ENCODE assay signal across 22 cellular contexts in genomic region chr3:121951291-121951690, GRCh38. TPM values are rescaled to one million over a fixed set of nuclear protein-coding genes. Genes with fewer than 3 reads are reported as not detected.
DNase-seq lines count a peak whose midpoint lies in the region; ATAC-seq, FAIRE-seq and TF ChIP-seq lines count a peak whose summit lies in the region.
"Had no signal": no experiment of that assay in that cellular context is flagged by ENCODE, and none has a peak within 500 bp of the region (broad histone marks: within the 10 kb centered on the region; RNA-seq: fewer than 3 reads in every experiment).

No MANE protein-coding gene starts in this region.

- H3K9ac ChIP-seq in HepG2 (ENCODE audit: insufficient read depth, low read depth, low read length) (no peak overlapping the region), mesenchymal stem cell (ENCODE audit: low read length) (no peak overlapping the region)

- no peak overlapping the region for H2BK120ac ChIP-seq in mesenchymal stem cell (ENCODE audit: low read depth, low read length)

- H3K9me3 ChIP-seq in HepG2 (ENCODE audit: low read length) (peaks cover 4% of the 10 kb centered on the region; the same call in 1 of the 2 replicates), right lobe of liver (peaks cover 0 to 2% (median 0%) of the 10 kb centered on the region in 4 donors), mesenchymal stem cell (ENCODE audit: control insufficient read depth, low read length) (peaks cover 23% of the 10 kb centered on the region), spleen (peaks cover 4 to 38% (median 23%) of the 10 kb centered on the region in 8 donors)

- no peak overlapping the region for H2AK5ac ChIP-seq in mesenchymal stem cell (ENCODE audit: low read length, severe bottlenecking)

- no peaks in the 10 kb centered on the region for H3K27me3 ChIP-seq in HepG2 (ENCODE audit: control insufficient read depth in 1 of 2, insufficient read depth in 2 of 2, low read length in 2 of 2)
- H3K27me3 ChIP-seq in right lobe of liver, result no peaks in the 10 kb centered on the region
- H3K27me3 ChIP-seq in mesenchymal stem cell (ENCODE audit: control insufficient read depth in 1 of 2, insufficient read depth in 1 of 2, low read length in 2 of 2), result no peaks in the 10 kb centered on the region
- no peaks in the 10 kb centered on the region for H3K27me3 ChIP-seq in spleen (replicated peaks in 1 of 7)

- H4K8ac ChIP-seq in mesenchymal stem cell (ENCODE audit: low read length), result no peak overlapping the region

- H2BK15ac ChIP-seq in mesenchymal stem cell (ENCODE audit: low read depth, poor library complexity, severe bottlenecking), result no peak overlapping the region

- peak; percentile 25 for DNase-seq in HepG2 (ENCODE audit: low spot score)
- DNase-seq in right lobe of liver, result no peak
- DNase-seq in fibroblast of villous mesenchyme (ENCODE audit: low read depth), result peak; percentile 69
- DNase-seq in mesenchymal stem cell, result peak; percentile 34
- no peak for DNase-seq in activated CD8-positive, alpha-beta memory T cell treated with anti-CD3 and anti-CD28 coated beads, Interleukin-2, amount 10 ng/mL, durations not matched to agents 7 days and 5 days
- DNase-seq in progenitor cell of endocrine pancreas (ENCODE audit: low spot score, unreplicated experiment), result no peak
- no peak for DNase-seq in spleen
- no peak for DNase-seq in stimulated activated CD4-positive, alpha-beta T cell treated with anti-CD3 and anti-CD28 coated beads, Interleukin-2, amount 100 ng/mL, for 24 hours
- DNase-seq: DMS 273 treated with DMSO at 0.1 percent for 48 hours, DND-41, GOT3, KG1, MV-4-11, NCI-H1417, NCI-H187 treated with DMSO at 0.1 percent for 48 hours, NCI-H345, NCI-H524 treated with DMSO at 0.1 percent for 48 hours, PC-3, RPMI8226, SHP77 treated with DMSO at 0.1 percent for 48 hours had no signal

- no peaks in the 10 kb centered on the region for H4K20me1 ChIP-seq in HepG2 (ENCODE audit: insufficient read depth, low read length)

- TF ChIP-seq EP300 in HepG2 (IDR thresholded peaks at IDR 0.05; ENCODE audit: low read depth in 2 of 2, low read length in 2 of 2) (no peak), HepG2 (CRISPR knock-in tag; IDR thresholded peaks at IDR 0.05; ENCODE audit: borderline replicate concordance) (no peak)

- H2BK5ac ChIP-seq in mesenchymal stem cell (ENCODE audit: low read depth, low read length, poor library complexity, severe bottlenecking), result no peak overlapping the region

- H3K18ac ChIP-seq in mesenchymal stem cell (ENCODE audit: low read depth in 1 of 2, low read length in 2 of 2), result no peak overlapping the region

- H3K27ac ChIP-seq in HepG2 (ENCODE audit: extremely low read length, insufficient read depth, low read length) (no peak overlapping the region), right lobe of liver (no peak overlapping the region), mesenchymal stem cell (ENCODE audit: low read length, poor library complexity, severe bottlenecking) (no peak overlapping the region), spleen (no peak overlapping the region)
- H3K27ac ChIP-seq: 22Rv1 had no signal

- H3K4me3 ChIP-seq in HepG2 (replicated peaks in 1 of 3; ENCODE audit: insufficient read depth in 1 of 3, low read depth in 2 of 3, low read length in 3 of 3), result no peak overlapping the region
- H3K4me3 ChIP-seq in right lobe of liver, result no peak overlapping the region
- no peak overlapping the region for H3K4me3 ChIP-seq in fibroblast of villous mesenchyme (ENCODE audit: low read depth, low read length)
- no peak overlapping the region for H3K4me3 ChIP-seq in mesenchymal stem cell (ENCODE audit: insufficient read depth in 1 of 2, low read depth in 1 of 2, low read length in 2 of 2)
- H3K4me3 ChIP-seq in spleen, result no peak overlapping the region

- POLR2A ChIA-PET in HepG2 (lab: Yijun Ruan, JAX), result no interaction called here

- H3K27ac Mint-ChIP-seq in activated CD8-positive, alpha-beta memory T cell treated with anti-CD3 and anti-CD28 coated beads, Interleukin-2, amount 10 ng/mL, durations not matched to agents 7 days and 5 days, result no peak overlapping the region
- no peak overlapping the region for H3K27ac Mint-ChIP-seq in progenitor cell of endocrine pancreas

- no peak overlapping the region for H3K23ac ChIP-seq in mesenchymal stem cell (ENCODE audit: low read length in 2 of 2)

- intact Hi-C loops in HepG2 (cut with micrococcal nuclease; ENCODE audit: unreplicated experiment), result no loop called here
- intact Hi-C loops in right lobe of liver (cut with DNase I), result no loop called here
- intact Hi-C loops in spleen (cut with DNase I; ENCODE audit: low total_unique reads), result no loop called here

- H4K91ac ChIP-seq in mesenchymal stem cell (ENCODE audit: low read length), result no peak overlapping the region

- BruUV-seq in HepG2 (replicated peaks; lab: Mats Ljungman, UMichigan), result no TSS peak

- H3K79me1 ChIP-seq in mesenchymal stem cell (replicated peaks; ENCODE audit: low read length, poor library complexity, severe bottlenecking), result no peaks in the 10 kb centered on the region

- 0% methylated on average over 1 of the region's 1 CpG for WGBS in HepG2 (ENCODE audit: low lambda C conversion rate)
- WGBS in right lobe of liver (ENCODE audit: insufficient coverage, low coverage, low lambda C conversion rate, missing lambda C conversion rate), result 29% methylated on average over 1 of the region's 1 CpG
- 80% methylated on average over 1 of the region's 1 CpG for WGBS in mesenchymal stem cell
- 0 to 75% (median 39%) methylated on average over 1 of the region's 1 CpG for whole genome bisulfite sequencing in spleen, 5 donors

- H3K36me3 ChIP-seq in HepG2 (replicated peaks in 1 of 2; ENCODE audit: control insufficient read depth in 1 of 2, insufficient read depth in 2 of 2, low read length in 2 of 2) (no peaks in the 10 kb centered on the region), right lobe of liver (no peaks in the 10 kb centered on the region), mesenchymal stem cell (ENCODE audit: control insufficient read depth in 1 of 2, insufficient read depth in 2 of 2, low read depth in 1 of 2, low read length in 2 of 2) (no peaks in the 10 kb centered on the region), spleen (peaks cover 0 to 11% (median 0%) of the 10 kb centered on the region in 6 donors)

- H3K79me2 ChIP-seq in HepG2 (ENCODE audit: insufficient read depth, low read length), result no peaks in the 10 kb centered on the region

- H3K36me3 Mint-ChIP-seq in activated CD8-positive, alpha-beta memory T cell treated with anti-CD3 and anti-CD28 coated beads, Interleukin-2, amount 10 ng/mL, durations not matched to agents 7 days and 5 days, result peaks cover 31% of the 10 kb centered on the region
- peaks cover 5% of the 10 kb centered on the region for H3K36me3 Mint-ChIP-seq in progenitor cell of endocrine pancreas (ENCODE audit: insufficient read depth)

- no peak overlapping the region for H2BK12ac ChIP-seq in mesenchymal stem cell (ENCODE audit: low read length in 2 of 2)

- H3K4me1 Mint-ChIP-seq in activated CD8-positive, alpha-beta memory T cell treated with anti-CD3 and anti-CD28 coated beads, Interleukin-2, amount 10 ng/mL, durations not matched to agents 7 days and 5 days, result no peaks in the 10 kb centered on the region
- no peaks in the 10 kb centered on the region for H3K4me1 Mint-ChIP-seq in progenitor cell of endocrine pancreas (ENCODE audit: low read depth)

- peak; percentile 40 for FAIRE-seq in HepG2 (lab: Jason Lieb, UNC)

- peaks cover 17% of the 10 kb centered on the region for H3K4me1 ChIP-seq in HepG2 (ENCODE audit: insufficient read depth, low read length)
- no peaks in the 10 kb centered on the region for H3K4me1 ChIP-seq in right lobe of liver
- H3K4me1 ChIP-seq in mesenchymal stem cell (ENCODE audit: control insufficient read depth, insufficient read depth, low read depth, low read length), result no peaks in the 10 kb centered on the region
- H3K4me1 ChIP-seq in spleen, result peaks cover 0 to 2% (median 0%) of the 10 kb centered on the region in 6 donors

- ATAC-seq in HepG2 (peak; percentile 97), right lobe of liver (no peak)
- no peak for ATAC-seq in activated CD8-positive, alpha-beta memory T cell treated with anti-CD3 and anti-CD28 coated beads, Interleukin-2, amount 10 ng/mL, durations not matched to agents 7 days and 5 days
- ATAC-seq: HCT116, PC-3 had no signal

- in situ Hi-C loops in HepG2 (cut with HindIII; ENCODE audit: extremely low pct_ligation_motif_present, low pct_unique_long_range_greater_than_20kb), result no loop called here

- H3K4ac ChIP-seq in mesenchymal stem cell (ENCODE audit: low read depth in 1 of 2, low read length in 2 of 2), result no peak overlapping the region

- peak overlapping the region; percentile 18; the same call in 1 of the 2 replicates for H3K4me2 ChIP-seq in HepG2 (ENCODE audit: low read depth, low read length)
- no peak overlapping the region for H3K4me2 ChIP-seq in mesenchymal stem cell (ENCODE audit: low read length, poor library complexity, severe bottlenecking)

- H3K27me3 Mint-ChIP-seq in activated CD8-positive, alpha-beta memory T cell treated with anti-CD3 and anti-CD28 coated beads, Interleukin-2, amount 10 ng/mL, durations not matched to agents 7 days and 5 days, result no peaks in the 10 kb centered on the region
- H3K27me3 Mint-ChIP-seq in progenitor cell of endocrine pancreas, result no peaks in the 10 kb centered on the region

- CTCF ChIA-PET in HepG2 (lab: Yijun Ruan, JAX; ENCODE audit: low intra/inter-chr PET ratio, low total read pairs), result no interaction called here
- CTCF ChIA-PET in activated CD8-positive, alpha-beta memory T cell treated with anti-CD3 and anti-CD28 coated beads, Interleukin-2, amount 10 ng/mL, durations not matched to agents 7 days and 5 days (lab: Charles Lee), result no interaction called here

- TF ChIP-seq CTCF in HepG2 (CRISPR knock-in tag; IDR thresholded peaks at IDR 0.05), result no peak
- no peak for TF ChIP-seq CTCF in right lobe of liver (IDR thresholded peaks at IDR 0.05)
- no peak for TF ChIP-seq CTCF in fibroblast of villous mesenchyme (IDR thresholded peaks at IDR 0.05; ENCODE audit: insufficient read depth, low read depth, low read length)
- TF ChIP-seq CTCF in progenitor cell of endocrine pancreas (IDR thresholded peaks at IDR 0.05; ENCODE audit: unreplicated experiment), result no peak
- TF ChIP-seq CTCF in spleen (IDR thresholded peaks at IDR 0.05 in 8 of 11, conservative IDR thresholded peaks at IDR 0.05 in 3 of 11), result no peak

- no peak overlapping the region for H3K4me3 Mint-ChIP-seq in activated CD8-positive, alpha-beta memory T cell treated with anti-CD3 and anti-CD28 coated beads, Interleukin-2, amount 10 ng/mL, durations not matched to agents 7 days and 5 days
- no peak overlapping the region for H3K4me3 Mint-ChIP-seq in progenitor cell of endocrine pancreas (ENCODE audit: low read depth)

- H3K14ac ChIP-seq in mesenchymal stem cell (ENCODE audit: low read length in 2 of 2), result no peak overlapping the region

- TF ChIP-seq POLR2A in HepG2 (IDR thresholded peaks at IDR 0.05; ENCODE audit: insufficient read depth in 1 of 2, low read depth in 2 of 2, low read length in 2 of 2) (no peak), right lobe of liver (IDR thresholded peaks at IDR 0.05) (no peak), spleen (IDR thresholded peaks at IDR 0.05) (no peak)

- TF ChIP-seq RAD21 in HepG2 (CRISPR knock-in tag; IDR thresholded peaks at IDR 0.05), result no peak

- H2AFZ ChIP-seq in HepG2 (ENCODE audit: low read length) (no peak overlapping the region), mesenchymal stem cell (ENCODE audit: low read depth, low read length) (no peak overlapping the region)

- H3K9me3 Mint-ChIP-seq in activated CD8-positive, alpha-beta memory T cell treated with anti-CD3 and anti-CD28 coated beads, Interleukin-2, amount 10 ng/mL, durations not matched to agents 7 days and 5 days (ENCODE audit: low read depth), result peaks cover 8% of the 10 kb centered on the region
- H3K9me3 Mint-ChIP-seq in progenitor cell of endocrine pancreas (ENCODE audit: low read depth), result peaks cover 13% of the 10 kb centered on the region

RNA-seq across cellular contexts. Expression of gene SLC15A2, which starts 57.1 kb away (rescaled TPM):
- total RNA-seq in HepG2 (2016; rRNA removed; fragmentation: Illumina TruSeq; extraction: Trizol) (0.41 and 1.0 TPM in 2 replicates), right lobe of liver (1 to 10 TPM in 3 of 6 experiments, under 1 TPM in 3; 0.18 to 1.7 (median 0.97) TPM), fibroblast of villous mesenchyme (under 0.01 and 0.43 TPM in 2 replicates), progenitor cell of endocrine pancreas (4.2 and 7.1 TPM in 2 replicates), spleen (10 to 100 TPM in 6 of 7 donors, 1 to 10 TPM in 1; 7.2 to 18.7 (median 13.2) TPM)
- total RNA-seq in HepG2 (2016; cell fraction: cytosol; rRNA removed; fragmentation: Illumina TruSeq; extraction: Trizol; ENCODE audit: low read depth), result 0.35 and 0.40 TPM in 2 replicates
- 0.22 and 1.1 TPM in 2 replicates for total RNA-seq in HepG2 (2016; cell fraction: insoluble cytoplasmic fraction; rRNA removed; fragmentation: Illumina TruSeq; extraction: Trizol)
- 0.48 and 0.53 TPM in 2 replicates for total RNA-seq in HepG2 (2016; cell fraction: membrane; rRNA removed; fragmentation: Illumina TruSeq; extraction: Trizol)
- 2.4 and 3.6 TPM in 2 replicates for total RNA-seq in HepG2 (2016; cell fraction: nucleus; rRNA removed; fragmentation: Illumina TruSeq; extraction: Trizol)
- polyA plus RNA-seq in HepG2 (2011; rRNA removed) (0.63 and 1.4 TPM in 2 replicates), spleen (1 to 10 TPM; 4.3 to 5.6 (median 4.7) TPM)
- polyA plus RNA-seq in HepG2 (2011; cell fraction: cytosol; rRNA removed), result 0.10 and 0.12 TPM in 2 replicates
- polyA plus RNA-seq in HepG2 (2011; cell fraction: nucleus; rRNA removed), result 3.2 and 4.4 TPM in 2 replicates
- 0.27 and 0.40 TPM in 2 replicates for polyA plus RNA-seq in HepG2 (2012)
- polyA plus RNA-seq in HepG2 (2016; cell fraction: cytosol; fragmentation: Illumina TruSeq; extraction: Trizol; ENCODE audit: low read depth), result 0.07 and 0.24 TPM in 2 replicates
- 0.34 and 0.71 TPM in 2 replicates for polyA plus RNA-seq in HepG2 (2016; cell fraction: insoluble cytoplasmic fraction; fragmentation: Illumina TruSeq; extraction: Trizol; ENCODE audit: low read depth)
- 0.11 and 0.24 TPM in 2 replicates for polyA plus RNA-seq in HepG2 (2016; cell fraction: membrane; fragmentation: Illumina TruSeq; extraction: Trizol; ENCODE audit: low read depth)
- polyA plus RNA-seq in HepG2 (2016; cell fraction: nucleus; fragmentation: Illumina TruSeq; extraction: Trizol; ENCODE audit: insufficient read depth, low read depth), result 2.6 and 3.3 TPM in 2 replicates
- polyA minus RNA-seq in HepG2 (2011; rRNA and poly(A)+ RNA removed; ENCODE audit: low replicate concordance), result 0.30 and 1.3 TPM in 2 replicates
- polyA minus RNA-seq in HepG2 (2011; cell fraction: cytosol; rRNA and poly(A)+ RNA removed), result not detected in 2 replicates
- 2.5 and 8.4 TPM in 2 replicates for polyA minus RNA-seq in HepG2 (2011; cell fraction: nucleus; rRNA and poly(A)+ RNA removed)
- polyA plus RNA-seq in mesenchymal stem cell (2013, experiment 1 of 2), result 0.07 TPM
- 0.03 TPM for polyA plus RNA-seq in mesenchymal stem cell (2013, experiment 2 of 2)
- 1 to 10 TPM; 2.4 to 4.8 TPM for total RNA-seq in activated CD8-positive, alpha-beta memory T cell treated with anti-CD3 and anti-CD28 coated beads, Interleukin-2, amount 10 ng/mL, durations not matched to agents 7 days and 5 days

Comparison
In these comparisons a context has a peak if more than half of its experiments do, and no peak if none do; other contexts are left out.
1. DNase-seq: peak in HepG2 (single experiment), fibroblast of villous mesenchyme (single experiment) and mesenchymal stem cell (single experiment); none in right lobe of liver (0 of 3), activated CD8-positive, alpha-beta memory T cell treated with anti-CD3 and anti-CD28 coated beads, Interleukin-2, amount 10 ng/mL, durations not matched to agents 7 days and 5 days (single experiment), progenitor cell of endocrine pancreas (single experiment), spleen (single experiment) and stimulated activated CD4-positive, alpha-beta T cell treated with anti-CD3 and anti-CD28 coated beads, Interleukin-2, amount 100 ng/mL, for 24 hours (0 of 2).